ENCODE assay signal across 19 cellular contexts in genomic region chr4:15104825-15105224, GRCh38.
A peak's percentile ranks its signal among the peaks of the same experiment; 100 is the strongest.
DNase-seq lines count a peak whose midpoint lies in the region; ATAC-seq and TF ChIP-seq lines count a peak whose summit lies in the region.
"Had no signal": no experiment of that assay in that cellular context is flagged by ENCODE, and none has a peak within 500 bp of the region (broad histone marks: within the 10 kb centered on the region; RNA-seq: fewer than 3 reads in every experiment).

No MANE protein-coding gene starts in this region.

- H3K27me3 ChIP-seq in IMR-90 (ENCODE audit: control insufficient read depth, insufficient read depth, low read length) (no peaks in the 10 kb centered on the region), fibroblast of lung (ENCODE audit: control insufficient read depth, insufficient read depth, low read length) (no peaks in the 10 kb centered on the region), osteoblast (ENCODE audit: insufficient read depth, low read length) (no peaks in the 10 kb centered on the region)
- H3K27me3 ChIP-seq: Peyer's patch had no signal

- no peak overlapping the region for H3K56ac ChIP-seq in IMR-90 (ENCODE audit: extremely low read depth, insufficient read depth, low read length)

- H3K27me3 Mint-ChIP-seq in activated T-helper 17 cell treated with anti-CD3 and anti-CD28 coated beads, Interleukin-2, amount 50 U/mL, for 72 hours, result peaks cover 10% of the 10 kb centered on the region

- no CpG with 5 or more reads among the region's 1 CpG for WGBS in IMR-90 (ENCODE audit: extremely low coverage in 2 of 2, insufficient read length in 1 of 2), 2 experiments

- H3K4me2 ChIP-seq in IMR-90 (ENCODE audit: low read depth, low read length), result no peak overlapping the region
- no peak overlapping the region for H3K4me2 ChIP-seq in fibroblast of lung (ENCODE audit: extremely low read depth, insufficient read depth, low read length)
- no peak overlapping the region for H3K4me2 ChIP-seq in osteoblast (ENCODE audit: insufficient read depth, low read length)
- H3K4me2 ChIP-seq: SK-N-SH had no signal

- ATAC-seq in IMR-90 (ENCODE audit: low read depth) (peak; percentile 73), GM19397 (IDR thresholded peaks at IDR 0.05; ENCODE audit: unreplicated experiment) (no peak)
- peak; percentile 31 for ATAC-seq in activated T-helper 17 cell treated with anti-CD3 and anti-CD28 coated beads, Interleukin-2, amount 50 U/mL, for 72 hours (replicated peaks)

- H3K36me3 ChIP-seq in IMR-90 (ENCODE audit: control insufficient read depth, insufficient read depth, low read length) (no peaks in the 10 kb centered on the region), fibroblast of lung (ENCODE audit: control insufficient read depth, insufficient read depth, low read length) (no peaks in the 10 kb centered on the region), osteoblast (ENCODE audit: insufficient read depth, low read length) (no peaks in the 10 kb centered on the region)
- H3K36me3 ChIP-seq: Peyer's patch had no signal

- no peak for TF ChIP-seq RAD21 in IMR-90 (IDR thresholded peaks at IDR 0.05; ENCODE audit: low read length)

- H3K4me3 ChIP-seq in IMR-90 (ENCODE audit: insufficient read depth, low read depth, low read length) (no peak overlapping the region), fibroblast of lung (replicated peaks in 1 of 4; ENCODE audit: control extremely low read depth in 1 of 4, insufficient read depth in 1 of 4, low read depth in 3 of 4, low read length in 4 of 4) (no peak overlapping the region), osteoblast (ENCODE audit: insufficient read depth, low read length) (no peak overlapping the region)
- H3K4me3 ChIP-seq: Peyer's patch had no signal

- intact Hi-C loops in IMR-90 (cut with micrococcal nuclease), result no loop called here

- H3K9me1 ChIP-seq in IMR-90 (ENCODE audit: insufficient read depth, low read length), result no peaks in the 10 kb centered on the region

- H3K27ac ChIP-seq in IMR-90 (ENCODE audit: insufficient read depth, low read length) (no peak overlapping the region), fibroblast of lung (ENCODE audit: insufficient read depth, low read length) (no peak overlapping the region), osteoblast (ENCODE audit: low read depth, low read length) (no peak overlapping the region)
- H3K27ac ChIP-seq: C4-2B, HL-60, Peyer's patch had no signal

- POLR2A ChIA-PET in IMR-90 (lab: Charles Lee; ENCODE audit: unreplicated experiment), result no interaction called here

- H2BK15ac ChIP-seq in IMR-90 (ENCODE audit: low read depth, low read length), result no peak overlapping the region

- H2AK9ac ChIP-seq in IMR-90 (replicated peaks; ENCODE audit: low read depth, low read length, poor library complexity), result no peak overlapping the region

- no peak overlapping the region for H3K18ac ChIP-seq in IMR-90 (ENCODE audit: low read depth, low read length)

- H3K36me3 Mint-ChIP-seq in activated T-helper 17 cell treated with anti-CD3 and anti-CD28 coated beads, Interleukin-2, amount 50 U/mL, for 72 hours (ENCODE audit: low read depth), result no peaks in the 10 kb centered on the region

- no TSS peak for BruUV-seq in IMR-90 (replicated peaks; lab: Mats Ljungman, UMichigan)

- DNase-seq in IMR-90 (peak; percentile 67), fibroblast of lung (ENCODE audit: low read depth in 2 of 2) (peak in 1 of 2 donors; percentile 28), osteoblast (ENCODE audit: insufficient read length, low spot score, missing footprints) (no peak), GM03348 (ENCODE audit: low spot score) (no peak), RPMI8226 (no peak)
- DNase-seq: KBM-7, MM.1S, NCI-H1105, NCI-H1694, NCI-H2107, NCI-H2227 treated with DMSO at 0.1 percent for 48 hours, NCI-H524 treated with DMSO at 0.1 percent for 48 hours, Peyer's patch, SHP77, SK-N-SH had no signal

- H3K9ac ChIP-seq in IMR-90 (ENCODE audit: low read depth, low read length), result no peak overlapping the region
- H3K9ac ChIP-seq in fibroblast of lung (ENCODE audit: insufficient read depth, low read length), result no peak overlapping the region
- H3K9ac ChIP-seq: SK-N-SH had no signal

- H3K9me3 ChIP-seq in IMR-90 (ENCODE audit: control insufficient read depth, insufficient read depth, low read length) (no peaks in the 10 kb centered on the region), fibroblast of lung (ENCODE audit: control insufficient read depth, insufficient read depth, low read depth, low read length) (no peaks in the 10 kb centered on the region), osteoblast (ENCODE audit: low read depth, low read length) (no peaks in the 10 kb centered on the region)
- H3K9me3 ChIP-seq: Peyer's patch, SK-N-SH had no signal

- no peak overlapping the region for H4K5ac ChIP-seq in IMR-90 (ENCODE audit: low read depth, low read length)

- in situ Hi-C loops in IMR-90 (cut with MboI; ENCODE audit: low sequenced_read_pairs), result no loop called here

- no peak overlapping the region for H4K8ac ChIP-seq in IMR-90 (ENCODE audit: low read depth in 2 of 2, low read length in 2 of 2)

- no peak overlapping the region for H2BK120ac ChIP-seq in IMR-90 (ENCODE audit: low read depth, low read length)

- TF ChIP-seq CTCF in IMR-90 (conservative IDR thresholded peaks at IDR 0.05; ENCODE audit: low read depth, low read length) (no peak), fibroblast of lung (conservative IDR thresholded peaks at IDR 0.05 in 1 of 2, IDR thresholded peaks at IDR 0.05 in 1 of 2; ENCODE audit: low read depth in 1 of 2, low read length in 2 of 2) (no peak), osteoblast (IDR thresholded peaks at IDR 0.05; ENCODE audit: extremely low read depth, low read depth, low read length) (no peak)

- no peak overlapping the region for H3K4ac ChIP-seq in IMR-90 (ENCODE audit: low read depth, low read length)

- H3K79me1 ChIP-seq in IMR-90 (ENCODE audit: low read depth in 1 of 2, low read length in 2 of 2), result no peaks in the 10 kb centered on the region

- TF ChIP-seq POLR2A in IMR-90 (IDR thresholded peaks at IDR 0.05; ENCODE audit: low read depth, low read length), result no peak

- H2BK5ac ChIP-seq in IMR-90 (ENCODE audit: low read depth, low read length, poor library complexity, severe bottlenecking), result no peak overlapping the region

- peak overlapping the region; percentile 56 for H2AFZ ChIP-seq in IMR-90 (replicated peaks; ENCODE audit: low read length, poor library complexity)
- H2AFZ ChIP-seq in fibroblast of lung (ENCODE audit: low read length), result peak overlapping the region; percentile 33
- peak overlapping the region; percentile 52 for H2AFZ ChIP-seq in osteoblast (ENCODE audit: low read length)

- H2BK20ac ChIP-seq in IMR-90 (ENCODE audit: low read depth, low read length), result no peak overlapping the region

- no peak overlapping the region for H3K4me3 Mint-ChIP-seq in activated T-helper 17 cell treated with anti-CD3 and anti-CD28 coated beads, Interleukin-2, amount 50 U/mL, for 72 hours

- H2AK5ac ChIP-seq in IMR-90 (ENCODE audit: low read depth, low read length), result no peak overlapping the region

- CTCF ChIA-PET in IMR-90 (lab: Yijun Ruan, JAX), result no interaction called here

- no peaks in the 10 kb centered on the region for H3K79me2 ChIP-seq in fibroblast of lung (ENCODE audit: control insufficient read depth, insufficient read depth, low read length)
- H3K79me2 ChIP-seq in osteoblast (ENCODE audit: insufficient read depth, low read length), result no peaks in the 10 kb centered on the region

- no peak overlapping the region for H3K23ac ChIP-seq in IMR-90 (ENCODE audit: low read depth, low read length)

- no peaks in the 10 kb centered on the region for H3K4me1 Mint-ChIP-seq in activated T-helper 17 cell treated with anti-CD3 and anti-CD28 coated beads, Interleukin-2, amount 50 U/mL, for 72 hours

- no peak overlapping the region for H3K14ac ChIP-seq in IMR-90 (replicated peaks; ENCODE audit: low read depth, low read length)

- H3K27ac Mint-ChIP-seq in activated T-helper 17 cell treated with anti-CD3 and anti-CD28 coated beads, Interleukin-2, amount 50 U/mL, for 72 hours, result no peak overlapping the region

- peaks cover 4% of the 10 kb centered on the region; the same call in 1 of the 2 replicates for H3K4me1 ChIP-seq in IMR-90 (ENCODE audit: control insufficient read depth, insufficient read depth, low read length)
- H3K4me1 ChIP-seq in fibroblast of lung (ENCODE audit: control insufficient read depth, extremely low read depth, insufficient read depth, low read length), result peaks cover 4% of the 10 kb centered on the region
- H3K4me1 ChIP-seq in osteoblast (ENCODE audit: insufficient read depth, low read length), result peaks cover 10% of the 10 kb centered on the region
- H3K4me1 ChIP-seq: Peyer's patch had no signal

- H4K20me1 ChIP-seq in IMR-90 (ENCODE audit: insufficient read depth, low read length), result no peaks in the 10 kb centered on the region
- H4K20me1 ChIP-seq in fibroblast of lung (ENCODE audit: control insufficient read depth, extremely low read depth, insufficient read depth, low read length), result no peaks in the 10 kb centered on the region
- H4K20me1 ChIP-seq in osteoblast (ENCODE audit: insufficient read depth, low read length), result no peaks in the 10 kb centered on the region

- dilution Hi-C loops in IMR-90 (cut with HindIII; ENCODE audit: low sequenced_read_pairs, unreplicated experiment), result no loop called here

- no peak overlapping the region for H4K91ac ChIP-seq in IMR-90 (ENCODE audit: insufficient read depth, low read depth, low read length)

- no peaks in the 10 kb centered on the region for H3K9me3 Mint-ChIP-seq in activated T-helper 17 cell treated with anti-CD3 and anti-CD28 coated beads, Interleukin-2, amount 50 U/mL, for 72 hours

TF ChIP-seq in IMR-90, 13 proteins besides CTCF, POLR2A, EP300 and RAD21 (continues in another document):
- TF ChIP-seq MAFK (IDR thresholded peaks at IDR 0.05; ENCODE audit: low read depth, low read length) (no peak), MAZ (IDR thresholded peaks at IDR 0.05; ENCODE audit: borderline replicate concordance, low read depth, low read length) (no peak), FOS (IDR thresholded peaks at IDR 0.05; ENCODE audit: low read depth, low read length) (no peak), SMC3 (IDR thresholded peaks at IDR 0.05; ENCODE audit: low read depth, low read length) (no peak), RFX5 (IDR thresholded peaks at IDR 0.05; ENCODE audit: low read depth, low read length) (no peak), MXI1 (IDR thresholded peaks at IDR 0.05; ENCODE audit: borderline replicate concordance, low read depth, low read length) (no peak), CHD1 (IDR thresholded peaks at IDR 0.05; ENCODE audit: low read depth, low read length) (no peak), NFE2L2 (IDR thresholded peaks at IDR 0.05; ENCODE audit: low read depth, low read length) (no peak), USF2 (IDR thresholded peaks at IDR 0.05; ENCODE audit: low read depth, low read length) (no peak)
